29 cellular contexts compared by ENCODE assay signal in genomic region chr11:91820709-91821108, GRCh38.
"Had no signal": no experiment of that assay in that cellular context is flagged by ENCODE, and none has a peak within 500 bp of the region (broad histone marks: within the 10 kb centered on the region; RNA-seq: fewer than 3 reads in every experiment).

No MANE protein-coding gene starts in this region.

- FAIRE-seq: urothelium cell line had no signal

- H3K4me3 ChIP-seq: stomach, suprapubic skin, testis, thoracic aorta, thyroid gland, tibial artery, tibial nerve, transverse colon, upper lobe of left lung, upper lobe of right lung, uterus, vagina had no signal

- H3K27ac Mint-ChIP-seq: stimulated activated effector memory CD8-positive, alpha-beta T cell treated with anti-CD3 and anti-CD28 coated beads, Interleukin-12 subunit alpha, Interleukin-12 subunit beta, amount 100 ng/mL, for 72 hours; stimulated activated memory B cell treated with anti-CD40 and anti-IgM and Interleukin-4, amounts not matched to agents 10 μg/mL and 1 μg/mL and 100 μg/mL, for 72 hours; stimulated activated naive B cell treated with anti-CD40 and anti-IgM and Interleukin-4, amounts not matched to agents 10 μg/mL and 1 μg/mL and 100 μg/mL, for 72 hours; stimulated activated naive CD8-positive, alpha-beta T cell treated with anti-CD3 and anti-CD28 coated beads, Interleukin-15, amount 100 ng/mL, for 72 hours; stimulated activated naive CD8-positive, alpha-beta T cell treated with anti-CD3 and anti-CD28 coated beads, Interleukin-15, Interleukin-2, amounts not matched to agents 100 ng/mL and 50 ng/mL, for 24 hours; type B pancreatic cell had no signal

- H3K36me3 ChIP-seq: stomach, suprapubic skin, thoracic aorta, thyroid gland, tibial artery, tibial nerve, transverse colon, upper lobe of left lung, upper lobe of right lung, uterus, vagina had no signal

- H3K4me1 ChIP-seq: suprapubic skin, testis, thyroid gland, tibial artery, tibial nerve, transverse colon, upper lobe of left lung, upper lobe of right lung, uterus, vagina had no signal

- H3K27ac ChIP-seq: stomach, suprapubic skin, testis, thoracic aorta, thyroid gland, tibial artery, tibial nerve, transverse colon, upper lobe of left lung, upper lobe of right lung, uterus, vagina had no signal

- H3K4me3 Mint-ChIP-seq: stimulated activated effector memory CD8-positive, alpha-beta T cell treated with anti-CD3 and anti-CD28 coated beads, Interleukin-12 subunit alpha, Interleukin-12 subunit beta, amount 100 ng/mL, for 72 hours; stimulated activated memory B cell treated with anti-CD40 and anti-IgM and Interleukin-4, amounts not matched to agents 10 μg/mL and 1 μg/mL and 100 μg/mL, for 72 hours; stimulated activated naive B cell treated with anti-CD40 and anti-IgM and Interleukin-4, amounts not matched to agents 10 μg/mL and 1 μg/mL and 100 μg/mL, for 72 hours; stimulated activated naive CD8-positive, alpha-beta T cell treated with anti-CD3 and anti-CD28 coated beads, Interleukin-15, amount 100 ng/mL, for 72 hours; stimulated activated naive CD8-positive, alpha-beta T cell treated with anti-CD3 and anti-CD28 coated beads, Interleukin-15, Interleukin-2, amounts not matched to agents 100 ng/mL and 50 ng/mL, for 24 hours; type B pancreatic cell had no signal

- DNase-seq: stimulated activated CD4-positive, alpha-beta T cell treated with anti-CD3 and anti-CD28 coated beads, Interleukin-2, amount 100 ng/mL, for 48 hours; stimulated activated CD4-positive, alpha-beta T cell treated with anti-CD3 and anti-CD28 coated beads, Interleukin-4, amount 100 ng/mL, for 1 hour; stimulated activated CD4-positive, alpha-beta T cell treated with anti-CD3 and anti-CD28 coated beads, Interleukin-4, amount 100 ng/mL, for 24 hours; stimulated activated CD4-positive, alpha-beta T cell treated with anti-CD3 and anti-CD28 coated beads, Interleukin-4, amount 100 ng/mL, for 4 hours; stimulated activated CD8-positive, alpha-beta memory T cell treated with anti-CD3 and anti-CD28 coated beads, Interleukin-4, amount 100 ng/mL, for 48 hours; stimulated activated naive B cell treated with anti-CD40 and anti-IgM and Interleukin-4, amounts not matched to agents 10 μg/mL and 1 μg/mL and 100 μg/mL, for 72 hours; stimulated activated naive CD4-positive, alpha-beta T cell; stimulated activated naive CD4-positive, alpha-beta T cell treated with Interleukin-2 at 50 U/mL for 16 hours; stimulated activated naive CD8-positive, alpha-beta T cell treated with anti-CD3 and anti-CD28 coated beads, Interleukin-15, amount 100 ng/mL, for 72 hours; stimulated activated naive CD8-positive, alpha-beta T cell treated with anti-CD3 and anti-CD28 coated beads, Interleukin-15, Interleukin-2, amounts not matched to agents 100 U/mL and 50 U/mL, for 24 hours; stomach; substantia nigra; testis; thyroid gland; tibial artery; transverse colon; trophoblast cell; upper lobe of left lung; upper lobe of right lung; uterus had no signal

- ATAC-seq: stimulated activated effector memory CD8-positive, alpha-beta T cell treated with anti-CD3 and anti-CD28 coated beads, Interleukin-12 subunit alpha, Interleukin-12 subunit beta, amount 100 ng/mL, for 72 hours; stimulated activated memory B cell treated with anti-CD40 and anti-IgM and Interleukin-4, amounts not matched to agents 10 μg/mL and 1 μg/mL and 100 μg/mL, for 72 hours; stimulated activated naive B cell treated with anti-CD40 and anti-IgM and Interleukin-4, amounts not matched to agents 10 μg/mL and 1 μg/mL and 100 μg/mL, for 72 hours; stimulated activated naive CD8-positive, alpha-beta T cell treated with anti-CD3 and anti-CD28 coated beads, Interleukin-15, amount 100 ng/mL, for 72 hours; stimulated activated naive CD8-positive, alpha-beta T cell treated with anti-CD3 and anti-CD28 coated beads, Interleukin-15, Interleukin-2, amounts not matched to agents 100 U/mL and 50 U/mL, for 24 hours; upper lobe of right lung had no signal

- H3K9me3 Mint-ChIP-seq: stimulated activated memory B cell treated with anti-CD40 and anti-IgM and Interleukin-4, amounts not matched to agents 10 μg/mL and 1 μg/mL and 100 μg/mL, for 72 hours; stimulated activated naive B cell treated with anti-CD40 and anti-IgM and Interleukin-4, amounts not matched to agents 10 μg/mL and 1 μg/mL and 100 μg/mL, for 72 hours; type B pancreatic cell had no signal

- H3K27me3 ChIP-seq: stomach, suprapubic skin, testis, thyroid gland, tibial artery, tibial nerve, transverse colon, upper lobe of left lung, upper lobe of right lung, uterus, vagina had no signal

- H3K27me3 Mint-ChIP-seq: stimulated activated memory B cell treated with anti-CD40 and anti-IgM and Interleukin-4, amounts not matched to agents 10 μg/mL and 1 μg/mL and 100 μg/mL, for 72 hours; stimulated activated naive B cell treated with anti-CD40 and anti-IgM and Interleukin-4, amounts not matched to agents 10 μg/mL and 1 μg/mL and 100 μg/mL, for 72 hours; stimulated activated naive CD8-positive, alpha-beta T cell treated with anti-CD3 and anti-CD28 coated beads, Interleukin-15, amount 100 ng/mL, for 72 hours; stimulated activated naive CD8-positive, alpha-beta T cell treated with anti-CD3 and anti-CD28 coated beads, Interleukin-15, Interleukin-2, amounts not matched to agents 100 ng/mL and 50 ng/mL, for 24 hours; type B pancreatic cell had no signal

- H3K36me3 Mint-ChIP-seq: stimulated activated effector memory CD8-positive, alpha-beta T cell treated with anti-CD3 and anti-CD28 coated beads, Interleukin-12 subunit alpha, Interleukin-12 subunit beta, amount 100 ng/mL, for 72 hours; stimulated activated memory B cell treated with anti-CD40 and anti-IgM and Interleukin-4, amounts not matched to agents 10 μg/mL and 1 μg/mL and 100 μg/mL, for 72 hours; stimulated activated naive B cell treated with anti-CD40 and anti-IgM and Interleukin-4, amounts not matched to agents 10 μg/mL and 1 μg/mL and 100 μg/mL, for 72 hours; type B pancreatic cell had no signal

- H3K9me3 ChIP-seq: stomach, suprapubic skin, testis, thoracic aorta, thyroid gland, tibial artery, tibial nerve, transverse colon, upper lobe of left lung, upper lobe of right lung, uterus, vagina had no signal

- H3K4me1 Mint-ChIP-seq: stimulated activated effector memory CD8-positive, alpha-beta T cell treated with anti-CD3 and anti-CD28 coated beads, Interleukin-12 subunit alpha, Interleukin-12 subunit beta, amount 100 ng/mL, for 72 hours; stimulated activated memory B cell treated with anti-CD40 and anti-IgM and Interleukin-4, amounts not matched to agents 10 μg/mL and 1 μg/mL and 100 μg/mL, for 72 hours; stimulated activated naive B cell treated with anti-CD40 and anti-IgM and Interleukin-4, amounts not matched to agents 10 μg/mL and 1 μg/mL and 100 μg/mL, for 72 hours; stimulated activated naive CD8-positive, alpha-beta T cell treated with anti-CD3 and anti-CD28 coated beads, Interleukin-15, amount 100 ng/mL, for 72 hours had no signal
